ENCODE assay signal across 8 cellular contexts in genomic region chr15:85858586-85859375, GRCh38.
DNase-seq lines count a peak whose midpoint lies in the region; ATAC-seq and TF ChIP-seq lines count a peak whose summit lies in the region.

No MANE protein-coding gene starts in this region.

- H4K20me1 ChIP-seq in BLaER1: no peaks in the 10 kb centered on the region

- ATAC-seq in HG03280 (IDR thresholded peaks at IDR 0.05; ENCODE audit: unreplicated experiment) (peak; percentile 83), lung (ENCODE audit: insufficient read depth, low FRiP score) (peak; percentile 87)

- peak overlapping the region; percentile 39; the same call in 1 of the 2 replicates for H3K4me2 ChIP-seq in BLaER1

- DNase-seq in GM19238 (ENCODE audit: insufficient read length, low spot score) (peak; percentile 66), NCI-H524 (lab: John Stamatoyannopoulos, UW) (peak; percentile 77 to 91), dorsolateral prefrontal cortex (peak; percentile 57 to 77 (median 70)), lung (ENCODE audit: low spot score) (peak; percentile 72)
- peak; percentile 83 to 85 for DNase-seq in activated CD4-positive, alpha-beta T cell treated with anti-CD3 and anti-CD28 coated beads, Interleukin-2, amount 50 U/mL, for 48 hours
- peak; percentile 56 for DNase-seq in stimulated activated CD8-positive, alpha-beta memory T cell treated with anti-CD3 and anti-CD28 coated beads, Interleukin-15, amount 100 ng/mL, for 1 hour (ENCODE audit: low read depth)

- peaks cover 7% of the 10 kb centered on the region; the same call in 1 of the 2 replicates for H3K4me1 ChIP-seq in BLaER1
- H3K4me1 ChIP-seq in lung (ENCODE audit: control insufficient read depth in 2 of 2, insufficient read depth in 2 of 2, low read length in 2 of 2): no peaks in the 10 kb centered on the region

- no peak overlapping the region for H3K9ac ChIP-seq in BLaER1

- TF ChIP-seq CTCF in dorsolateral prefrontal cortex (IDR thresholded peaks at IDR 0.05 in 54 of 56, conservative IDR thresholded peaks at IDR 0.05 in 2 of 56; ENCODE audit: low read depth in 1 of 56, partially characterized antibody in 56 of 56) (peak; percentile 58 to 91 (median 85)), lung (IDR thresholded peaks at IDR 0.05; ENCODE audit: control extremely low read depth, extremely low read depth) (peak; percentile 44)

- no peak overlapping the region for H3K4me3 ChIP-seq in BLaER1
- peak overlapping the region in 26 of 59 donors; percentile 3 to 48 (median 30) for H3K4me3 ChIP-seq in dorsolateral prefrontal cortex
- H3K4me3 ChIP-seq in lung: no peak overlapping the region

- H3K36me3 ChIP-seq in BLaER1 (no peaks in the 10 kb centered on the region), lung (ENCODE audit: control insufficient read depth in 2 of 2, insufficient read depth in 2 of 2, low read length in 2 of 2) (no peaks in the 10 kb centered on the region)

- H3K27me3 ChIP-seq in BLaER1: no peaks in the 10 kb centered on the region
- H3K27me3 ChIP-seq in dorsolateral prefrontal cortex: peaks cover 0 to 19% (median 0%) of the 10 kb centered on the region in 45 donors
- no peaks in the 10 kb centered on the region for H3K27me3 ChIP-seq in lung (ENCODE audit: control insufficient read depth, insufficient read depth)

- 5 to 6% methylated on average over 19 of the region's 19 CpGs for WGBS in lung, 2 donors

- intact Hi-C loops in dorsolateral prefrontal cortex (cut with DNase I): no loop called here

- H3K9me3 ChIP-seq in BLaER1 (no peaks in the 10 kb centered on the region), lung (ENCODE audit: control insufficient read depth in 2 of 2, insufficient read depth in 1 of 2, low read length in 1 of 2) (peaks cover 0 to 2% of the 10 kb centered on the region in 2 donors)

- H3K27ac ChIP-seq in BLaER1: no peak overlapping the region
- H3K27ac ChIP-seq in dorsolateral prefrontal cortex: no peak overlapping the region
- H3K27ac ChIP-seq in lung (ENCODE audit: low read depth in 1 of 2, low read length in 1 of 2): no peak overlapping the region
